In genomic region chr10:99450624-99451498, GRCh38 we compare ENCODE assay signal across 22 cellular contexts. TPM values are rescaled to one million over a fixed set of nuclear protein-coding genes. Genes with fewer than 3 reads are reported as not detected.
A peak's percentile ranks its signal among the peaks of the same experiment; 100 is the strongest.
DNase-seq lines count a peak whose midpoint lies in the region; ATAC-seq and TF ChIP-seq lines count a peak whose summit lies in the region.
"Had no signal": no experiment of that assay in that cellular context is flagged by ENCODE, and none has a peak within 500 bp of the region (broad histone marks: within the 10 kb centered on the region; RNA-seq: fewer than 3 reads in every experiment).

No MANE protein-coding gene starts in this region.

- H2BK15ac ChIP-seq in IMR-90 (ENCODE audit: low read depth, low read length), result no peak overlapping the region

- H4K91ac ChIP-seq in IMR-90 (ENCODE audit: insufficient read depth, low read depth, low read length), result no peak overlapping the region

- no peaks in the 10 kb centered on the region for H3K36me3 Mint-ChIP-seq in T-cell

- peaks cover 7% of the 10 kb centered on the region; the same call in 1 of the 2 replicates for H3K4me1 ChIP-seq in IMR-90 (ENCODE audit: control insufficient read depth, insufficient read depth, low read length)
- H3K4me1 ChIP-seq in esophagus squamous epithelium, result no peaks in the 10 kb centered on the region
- H3K4me1 ChIP-seq in mucosa of rectum (ENCODE audit: control insufficient read depth in 2 of 2, insufficient read depth in 2 of 2, low read length in 2 of 2), result no peaks in the 10 kb centered on the region
- H3K4me1 ChIP-seq in left lung, result no peaks in the 10 kb centered on the region
- H3K4me1 ChIP-seq in BE2C, result no peaks in the 10 kb centered on the region
- H3K4me1 ChIP-seq: upper lobe of left lung had no signal

- H3K4me3 ChIP-seq in IMR-90 (ENCODE audit: insufficient read depth, low read depth, low read length), result no peak overlapping the region
- H3K4me3 ChIP-seq in esophagus squamous epithelium, result peak overlapping the region in 1 of 4 donors; percentile 20
- no peak overlapping the region for H3K4me3 ChIP-seq in mucosa of rectum (ENCODE audit: low read length in 2 of 2)
- no peak overlapping the region for H3K4me3 ChIP-seq in left lung
- no peak overlapping the region for H3K4me3 ChIP-seq in BE2C (ENCODE audit: low read depth, low read length)
- H3K4me3 ChIP-seq: upper lobe of left lung had no signal

- no peaks in the 10 kb centered on the region for H3K4me1 Mint-ChIP-seq in T-cell

- no peak for TF ChIP-seq RAD21 in IMR-90 (IDR thresholded peaks at IDR 0.05; ENCODE audit: low read length)

- in situ Hi-C loops in IMR-90 (cut with MboI; ENCODE audit: low sequenced_read_pairs), result no loop called here

- no peaks in the 10 kb centered on the region for H3K79me1 ChIP-seq in IMR-90 (ENCODE audit: low read depth in 1 of 2, low read length in 2 of 2)

- H3K9me3 ChIP-seq in IMR-90 (ENCODE audit: control insufficient read depth, insufficient read depth, low read length), result no peaks in the 10 kb centered on the region
- H3K9me3 ChIP-seq in esophagus squamous epithelium, result no peaks in the 10 kb centered on the region
- no peaks in the 10 kb centered on the region for H3K9me3 ChIP-seq in mucosa of rectum (ENCODE audit: control insufficient read depth in 2 of 2, low read length in 2 of 2)
- H3K9me3 ChIP-seq in left lung, result no peaks in the 10 kb centered on the region
- H3K9me3 ChIP-seq in BE2C, result no peaks in the 10 kb centered on the region
- H3K9me3 ChIP-seq: upper lobe of left lung had no signal

- peak overlapping the region; percentile 8; the same call in 1 of the 2 replicates for H2BK20ac ChIP-seq in IMR-90 (ENCODE audit: low read depth, low read length)

- peak overlapping the region; percentile 49; the same call in 1 of the 2 replicates for H3K27ac ChIP-seq in IMR-90 (ENCODE audit: insufficient read depth, low read length)
- peak overlapping the region in 3 of 4 donors; percentile 16 to 51 (median 39) for H3K27ac ChIP-seq in esophagus squamous epithelium
- H3K27ac ChIP-seq in mucosa of rectum (ENCODE audit: low read depth in 2 of 2, low read length in 2 of 2), result peak overlapping the region; percentile 53 to 69
- H3K27ac ChIP-seq in left lung, result no peak overlapping the region
- H3K27ac ChIP-seq: KMS-11, upper lobe of left lung had no signal

- no peak overlapping the region for H3K4ac ChIP-seq in IMR-90 (ENCODE audit: low read depth, low read length)

- no peak overlapping the region for H3K14ac ChIP-seq in IMR-90 (replicated peaks; ENCODE audit: low read depth, low read length)

- no peak overlapping the region for H3K27ac Mint-ChIP-seq in T-cell
- H3K27ac Mint-ChIP-seq: CD4-positive, alpha-beta T cell; effector memory CD8-positive, alpha-beta T cell; stimulated activated naive CD8-positive, alpha-beta T cell treated with anti-CD3 and anti-CD28 coated beads, Interleukin-15, Interleukin-2, amounts not matched to agents 100 ng/mL and 50 ng/mL, for 24 hours had no signal

- H2BK120ac ChIP-seq in IMR-90 (ENCODE audit: low read depth, low read length), result 0 out of 2 replicates have a peak overlapping the region, but pooled peaks have one; percentile 11

- H3K9me1 ChIP-seq in IMR-90 (ENCODE audit: insufficient read depth, low read length), result no peaks in the 10 kb centered on the region

- peak overlapping the region; percentile 8; the same call in 1 of the 2 replicates for H3K4me2 ChIP-seq in IMR-90 (ENCODE audit: low read depth, low read length)
- H3K4me2 ChIP-seq: KMS-11 had no signal

- no peak overlapping the region for H2AK5ac ChIP-seq in IMR-90 (ENCODE audit: low read depth, low read length)

- H3K23ac ChIP-seq in IMR-90 (ENCODE audit: low read depth, low read length), result no peak overlapping the region

- H2BK5ac ChIP-seq in IMR-90 (ENCODE audit: low read depth, low read length, poor library complexity, severe bottlenecking), result no peak overlapping the region

- TF ChIP-seq POLR2A in IMR-90 (IDR thresholded peaks at IDR 0.05; ENCODE audit: low read depth, low read length) (no peak), esophagus squamous epithelium (IDR thresholded peaks at IDR 0.05) (no peak)

- no peaks in the 10 kb centered on the region for H4K20me1 ChIP-seq in IMR-90 (ENCODE audit: insufficient read depth, low read length)

- POLR2A ChIA-PET in IMR-90 (lab: Charles Lee; ENCODE audit: unreplicated experiment) (no interaction called here), T-cell (lab: Charles Lee) (no interaction called here)

- peaks cover 38% of the 10 kb centered on the region for H3K27me3 ChIP-seq in IMR-90 (ENCODE audit: control insufficient read depth, insufficient read depth, low read length)
- peaks cover 0 to 65% (median 0%) of the 10 kb centered on the region in 4 donors for H3K27me3 ChIP-seq in esophagus squamous epithelium
- peaks cover 13 to 15% of the 10 kb centered on the region in 2 donors for H3K27me3 ChIP-seq in mucosa of rectum (ENCODE audit: control insufficient read depth in 2 of 2, insufficient read depth in 2 of 2, low read length in 2 of 2)
- H3K27me3 ChIP-seq in left lung, result peaks cover 14 to 19% of the 10 kb centered on the region in 2 donors
- peaks cover 44% of the 10 kb centered on the region for H3K27me3 ChIP-seq in BE2C

- H3K36me3 ChIP-seq in IMR-90 (ENCODE audit: control insufficient read depth, insufficient read depth, low read length) (no peaks in the 10 kb centered on the region), esophagus squamous epithelium (no peaks in the 10 kb centered on the region), mucosa of rectum (ENCODE audit: control insufficient read depth in 2 of 2, insufficient read depth in 2 of 2, low read length in 2 of 2) (no peaks in the 10 kb centered on the region), left lung (no peaks in the 10 kb centered on the region), BE2C (no peaks in the 10 kb centered on the region)
- H3K36me3 ChIP-seq: upper lobe of left lung had no signal

- ATAC-seq in IMR-90 (ENCODE audit: low read depth), result peak; percentile 91
- no peak for ATAC-seq in left lung
- ATAC-seq in T-cell (replicated peaks in 1 of 4), result no peak
- ATAC-seq in HG03097 (IDR thresholded peaks at IDR 0.05; ENCODE audit: low FRiP score, unreplicated experiment), result no peak
- ATAC-seq: effector memory CD8-positive, alpha-beta T cell had no signal

- intact Hi-C loops in IMR-90 (cut with micrococcal nuclease) (loop anchor here (5.0 kb wide), 1 partner anchor 76 kb away; no protein-coding TSS in a partner anchor), esophagus squamous epithelium (cut with DNase I) (no loop called here), left lung (cut with DNase I) (no loop called here)

- CTCF ChIA-PET in IMR-90 (lab: Yijun Ruan, JAX) (interaction anchor here (0.6 to 2.3 kb wide), 4 partner anchors 7 to 1600 kb away, joined by 3 to 8 read pairs (median 3); no protein-coding TSS in a partner anchor), T-cell (lab: Charles Lee) (no interaction called here)

- TF ChIP-seq CTCF in IMR-90 (conservative IDR thresholded peaks at IDR 0.05; ENCODE audit: low read depth, low read length) (no peak), esophagus squamous epithelium (IDR thresholded peaks at IDR 0.05) (no peak), left lung (IDR thresholded peaks at IDR 0.05) (no peak), BE2C (IDR thresholded peaks at IDR 0.05; ENCODE audit: low read depth, low read length) (no peak)

- WGBS in IMR-90 (ENCODE audit: extremely low coverage in 2 of 2, insufficient read length in 1 of 2), 2 experiments, result no CpG with 5 or more reads among the region's 6 CpGs
- 56 to 66% methylated on average over 6 of the region's 6 CpGs for WGBS in esophagus squamous epithelium, 2 donors

- peaks cover 38 to 47% of the 10 kb centered on the region in 2 donors for H3K27me3 Mint-ChIP-seq in T-cell

- no peak overlapping the region for H2AFZ ChIP-seq in IMR-90 (replicated peaks; ENCODE audit: low read length, poor library complexity)

- no peaks in the 10 kb centered on the region for H3K9me3 Mint-ChIP-seq in T-cell
- H3K9me3 Mint-ChIP-seq: CD4-positive, alpha-beta T cell; effector memory CD8-positive, alpha-beta T cell; stimulated activated naive CD8-positive, alpha-beta T cell treated with anti-CD3 and anti-CD28 coated beads, Interleukin-15, Interleukin-2, amounts not matched to agents 100 ng/mL and 50 ng/mL, for 24 hours had no signal

- H3K18ac ChIP-seq in IMR-90 (ENCODE audit: low read depth, low read length), result peak overlapping the region; percentile 64; the same call in 1 of the 2 replicates

- H2AK9ac ChIP-seq in IMR-90 (replicated peaks; ENCODE audit: low read depth, low read length, poor library complexity), result no peak overlapping the region

- H3K9ac ChIP-seq in IMR-90 (ENCODE audit: low read depth, low read length) (peak overlapping the region; percentile 37; the same call in 1 of the 2 replicates), mucosa of rectum (ENCODE audit: low read depth in 1 of 2, low read length in 2 of 2) (no peak overlapping the region)
- H3K9ac ChIP-seq: KMS-11 had no signal

- dilution Hi-C loops in IMR-90 (cut with HindIII; ENCODE audit: low sequenced_read_pairs, unreplicated experiment), result no loop called here

- no peak overlapping the region for H4K8ac ChIP-seq in IMR-90 (ENCODE audit: low read depth in 2 of 2, low read length in 2 of 2)

- no peak overlapping the region for H3K56ac ChIP-seq in IMR-90 (ENCODE audit: extremely low read depth, insufficient read depth, low read length)

- DNase-seq in D341Med (ENCODE audit: low spot score) (peak; percentile 26), IMR-90 (peak; percentile 34), esophagus squamous epithelium (lab: John Stamatoyannopoulos, UW) (no peak), left lung (no peak), T-cell (no peak), BE2C (no peak)
- DNase-seq: activated naive CD4-positive, alpha-beta T cell; amygdala; CD4-positive, alpha-beta T cell; central memory CD4-positive, alpha-beta T cell; effector memory CD8-positive, alpha-beta T cell; hypothalamus; kidney glomerular epithelial cell; NCI-H1105; NCI-H2171; NCI-H774; stimulated activated CD4-positive, alpha-beta T cell treated with anti-CD3 and anti-CD28 coated beads, Interleukin-2, amount 100 ng/mL, for 24 hours; upper lobe of left lung had no signal

- no peak overlapping the region for H3K4me3 Mint-ChIP-seq in T-cell
- H3K4me3 Mint-ChIP-seq: CD4-positive, alpha-beta T cell; effector memory CD8-positive, alpha-beta T cell; stimulated activated naive CD8-positive, alpha-beta T cell treated with anti-CD3 and anti-CD28 coated beads, Interleukin-15, Interleukin-2, amounts not matched to agents 100 ng/mL and 50 ng/mL, for 24 hours had no signal

- BruUV-seq in IMR-90 (replicated peaks; lab: Mats Ljungman, UMichigan), result no TSS peak

- H4K5ac ChIP-seq in IMR-90 (ENCODE audit: low read depth, low read length), result no peak overlapping the region; the same call in 1 of the 2 replicates

TF ChIP-seq in IMR-90, 13 proteins besides CTCF, POLR2A, EP300 and RAD21 (continues in another document):
- TF ChIP-seq RFX5 (IDR thresholded peaks at IDR 0.05; ENCODE audit: low read depth, low read length), result no peak

RNA-seq across cellular contexts. Expression of gene GOT1, which starts 20.4 kb away (rescaled TPM):
- 38.6 and 46.1 TPM in 2 replicates for total RNA-seq in IMR-90 (2012; rRNA removed)
- 29.2 and 29.4 TPM in 2 replicates for polyA plus RNA-seq in IMR-90 (2012; rRNA removed)
- polyA plus RNA-seq in IMR-90 (2012; cell fraction: cytosol; rRNA removed), result 11.5 and 14.4 TPM in 2 replicates
- 9.2 and 22.7 TPM in 2 replicates for polyA plus RNA-seq in IMR-90 (2012; cell fraction: nucleus; rRNA removed; ENCODE audit: low replicate concordance)
- 10 to 100 TPM; 45.8 to 65.1 (median 51.0) TPM for total RNA-seq in esophagus squamous epithelium
- 10 to 100 TPM; 28.0 to 32.4 TPM for total RNA-seq in left lung
- 10 to 100 TPM in 3 of 5 donors, 1 to 10 TPM in 2; 4.5 to 12.9 (median 10.7) TPM for total RNA-seq in T-cell
- polyA plus RNA-seq in BE2C (2012; ENCODE audit: insufficient read depth, insufficient read length, low read depth), result 89.3 TPM

Comparison
In these comparisons a context has a peak if more than half of its experiments do, and no peak if none do; other contexts are left out.
1. DNase-seq: peak in D341Med (single experiment) and IMR-90 (single experiment); none in esophagus squamous epithelium (single experiment), left lung (0 of 2), T-cell (0 of 34) and BE2C (single experiment).
2. H3K27ac ChIP-seq: peak in IMR-90 (single experiment), esophagus squamous epithelium (3 of 4) and mucosa of rectum (2 of 2); none in left lung (0 of 2).